Comparison of ENCODE assay signal across 15 cellular contexts in the genomic region with DNA sequence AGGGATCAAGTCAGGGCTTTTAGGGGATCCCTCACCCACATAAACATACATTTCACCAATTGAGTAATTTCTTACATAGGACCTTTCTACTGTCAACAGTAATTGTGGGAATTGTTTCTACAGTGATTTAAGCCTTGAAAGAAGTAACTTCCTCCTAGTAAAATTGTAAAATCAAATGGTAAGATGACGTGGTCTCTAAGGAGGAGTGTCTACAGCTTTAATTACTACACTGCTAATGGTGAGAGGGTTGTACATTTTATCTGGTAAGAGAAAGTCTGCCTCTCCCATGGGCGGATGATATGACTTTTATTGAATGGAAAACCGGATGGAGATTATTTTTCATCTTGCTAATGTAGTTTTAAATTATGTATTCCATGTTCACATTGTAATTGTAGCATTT.
DNase-seq lines count a peak whose midpoint lies in the region; ATAC-seq and TF ChIP-seq lines count a peak whose summit lies in the region.
"Had no signal": no experiment of that assay in that cellular context is flagged by ENCODE, and none has a peak within 500 bp of the region (broad histone marks: within the 10 kb centered on the region; RNA-seq: fewer than 3 reads in every experiment).

No MANE protein-coding gene starts in this region.

- no peaks in the 10 kb centered on the region for H3K27me3 ChIP-seq in cardiac muscle cell
- H3K27me3 ChIP-seq in endodermal cell (ENCODE audit: control insufficient read depth, insufficient read depth, low read length, poor library complexity, severe bottlenecking): no peaks in the 10 kb centered on the region
- H3K27me3 ChIP-seq: gastroesophageal sphincter, tibial artery had no signal

- H3K36me3 Mint-ChIP-seq in T-cell: peaks cover 55% of the 10 kb centered on the region
- H3K36me3 Mint-ChIP-seq in immature natural killer cell: peaks cover 8 to 19% (median 18%) of the 10 kb centered on the region in 3 donors
- peaks cover 19% of the 10 kb centered on the region for H3K36me3 Mint-ChIP-seq in endodermal cell (ENCODE audit: low read depth)

- H3K4me3 ChIP-seq in cardiac muscle cell (no peak overlapping the region), endodermal cell (ENCODE audit: low read length) (no peak overlapping the region)
- H3K4me3 ChIP-seq: gastroesophageal sphincter had no signal

- H3K36me3 ChIP-seq in cardiac muscle cell: peaks cover 4% of the 10 kb centered on the region
- H3K36me3 ChIP-seq in endodermal cell (ENCODE audit: control insufficient read depth, insufficient read depth, low read length): peaks cover 27% of the 10 kb centered on the region

- H3K4me3 Mint-ChIP-seq in T-cell (peak overlapping the region; percentile 31 to 69 (median 58)), immature natural killer cell (peak overlapping the region; percentile 77 to 89 (median 82)), endodermal cell (no peak overlapping the region)

- H3K4me1 ChIP-seq in cardiac muscle cell (ENCODE audit: low read depth): peaks cover 18% of the 10 kb centered on the region
- H3K4me1 ChIP-seq in endodermal cell (ENCODE audit: control insufficient read depth, insufficient read depth, low read length): peaks cover 9% of the 10 kb centered on the region

- peaks cover 51 to 58% (median 52%) of the 10 kb centered on the region in 3 donors for H3K4me1 Mint-ChIP-seq in T-cell
- peaks cover 50 to 59% of the 10 kb centered on the region in 2 donors for H3K4me1 Mint-ChIP-seq in immature natural killer cell
- peaks cover 36% of the 10 kb centered on the region for H3K4me1 Mint-ChIP-seq in endodermal cell

- POLR2A ChIA-PET in T-cell (lab: Charles Lee): interaction anchor here in 1 of 2 donors (0.5 kb wide), 1 partner anchor 43 kb away, joined by 3 read pairs; no protein-coding TSS in a partner anchor

- H3K27ac ChIP-seq in cardiac muscle cell (peak overlapping the region; percentile 47), endodermal cell (ENCODE audit: low read depth, low read length) (no peak overlapping the region)
- H3K27ac ChIP-seq: gastroesophageal sphincter, parathyroid adenoma, tibial artery had no signal

- H3K27ac Mint-ChIP-seq in T-cell (peak overlapping the region in 1 of 2 donors; percentile 71), immature natural killer cell (peak overlapping the region; percentile 23 to 90 (median 76)), endodermal cell (no peak overlapping the region)

- intact Hi-C loops in Right ventricle myocardium superior (cut with DNase I): no loop called here

- WGBS in endodermal cell (ENCODE audit: insufficient coverage in 1 of 2, insufficient read length in 1 of 2), 2 experiments: 91 to 92% methylated on average over 2 to 3 of the region's 3 CpGs

- H3K27me3 Mint-ChIP-seq in T-cell: no peaks in the 10 kb centered on the region
- peaks cover 0 to 8% (median 3%) of the 10 kb centered on the region in 3 donors for H3K27me3 Mint-ChIP-seq in immature natural killer cell (ENCODE audit: low read depth in 3 of 3)
- H3K27me3 Mint-ChIP-seq in endodermal cell (ENCODE audit: insufficient read depth): no peaks in the 10 kb centered on the region

- CTCF ChIA-PET in T-cell (lab: Charles Lee): no interaction called here

- no peak for TF ChIP-seq CTCF in cardiac muscle cell (IDR thresholded peaks at IDR 0.05; ENCODE audit: low read depth, low read length)
- no peak for TF ChIP-seq CTCF in endodermal cell (conservative IDR thresholded peaks at IDR 0.05)

- ATAC-seq in Right ventricle myocardium superior (ENCODE audit: poor library complexity) (no peak), T-cell (replicated peaks in 1 of 4) (no peak)
- ATAC-seq: activated CD4-positive, CD25-positive, alpha-beta regulatory T cell treated with anti-CD3 and anti-CD28 coated beads, Interleukin-2, amount 50 U/mL, for 24 hours; gastroesophageal sphincter had no signal

- no peak for DNase-seq in cardiac muscle cell (ENCODE audit: low read depth in 1 of 2, low spot score in 1 of 2)
- DNase-seq in Right ventricle myocardium superior: no peak
- DNase-seq in T-cell: no peak
- no peak for DNase-seq in immature natural killer cell
- no peak for DNase-seq in DMS153 (lab: John Stamatoyannopoulos, UW)
- DNase-seq in endodermal cell: no peak
- no peak for DNase-seq in HuH-7.5 (ENCODE audit: low spot score)
- no peak for DNase-seq in HK-2 (ENCODE audit: unreplicated experiment)
- DNase-seq: DND-41, NCI-H2081 treated with DMSO at 0.1 percent for 48 hours, NCI-H82, tibial artery had no signal

- no peaks in the 10 kb centered on the region for H3K9me3 ChIP-seq in cardiac muscle cell (ENCODE audit: low read depth)
- no peaks in the 10 kb centered on the region for H3K9me3 ChIP-seq in endodermal cell (ENCODE audit: control insufficient read depth, low read length)
- H3K9me3 ChIP-seq: gastroesophageal sphincter, tibial artery had no signal

- H3K9me3 Mint-ChIP-seq in T-cell (no peaks in the 10 kb centered on the region), immature natural killer cell (no peaks in the 10 kb centered on the region), endodermal cell (no peaks in the 10 kb centered on the region)

- no peak overlapping the region for H3K9ac ChIP-seq in endodermal cell (ENCODE audit: extremely low read depth, low read length, poor library complexity, severe bottlenecking)
- H3K9ac ChIP-seq: parathyroid adenoma had no signal
